In the genomic region with DNA sequence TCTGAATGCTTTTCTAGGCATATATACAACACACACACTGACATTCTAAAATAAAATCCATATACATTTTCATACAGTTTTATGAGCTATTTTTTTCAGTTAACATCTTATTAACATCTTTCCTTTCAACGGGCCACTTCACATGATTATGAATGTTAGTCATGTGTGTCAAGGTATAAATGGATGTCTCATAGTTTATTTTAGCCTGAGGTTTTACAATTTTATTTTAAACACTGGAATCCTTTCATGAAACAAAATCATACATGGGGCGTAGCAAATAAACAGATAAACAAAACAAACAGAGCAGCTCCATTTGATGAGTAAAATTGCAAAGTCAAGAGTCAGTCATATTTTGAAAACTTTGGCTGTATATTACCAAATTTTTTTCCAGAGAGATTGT, we compare ENCODE assay signal across 18 cellular contexts.
A peak's percentile ranks its signal among the peaks of the same experiment; 100 is the strongest.
DNase-seq lines count a peak whose midpoint lies in the region; ATAC-seq, FAIRE-seq and TF ChIP-seq lines count a peak whose summit lies in the region.
"Had no signal": no experiment of that assay in that cellular context is flagged by ENCODE, and none has a peak within 500 bp of the region (broad histone marks: within the 10 kb centered on the region; RNA-seq: fewer than 3 reads in every experiment).

No MANE protein-coding gene starts in this region.

- no peaks in the 10 kb centered on the region for H4K20me1 ChIP-seq in H1 (replicated peaks in 1 of 2; ENCODE audit: control insufficient read depth in 1 of 2, insufficient read depth in 2 of 2, low read length in 2 of 2)

- in situ Hi-C loops in Panc1 (cut with HindIII; ENCODE audit: low pct_unique_long_range_greater_than_20kb, low sequenced_read_pairs), result no loop called here

- H3K27me3 ChIP-seq in Panc1 (ENCODE audit: control insufficient read depth, insufficient read depth, low read length), result no peaks in the 10 kb centered on the region
- H3K27me3 ChIP-seq in H1 (replicated peaks in 1 of 4; ENCODE audit: control insufficient read depth in 3 of 4, extremely low read depth in 1 of 4, insufficient read depth in 3 of 4, low read length in 3 of 4), result no peaks in the 10 kb centered on the region
- H3K27me3 ChIP-seq in CD4-positive, alpha-beta memory T cell (ENCODE audit: insufficient read depth, low read length), result no peaks in the 10 kb centered on the region

- no peak overlapping the region for H3K18ac ChIP-seq in H1 (ENCODE audit: extremely low read depth, low read length)

- H3K14ac ChIP-seq in H1 (ENCODE audit: insufficient read length), result no peak overlapping the region

- H3K36me3 ChIP-seq in Panc1 (ENCODE audit: control insufficient read depth, insufficient read depth, low read length), result no peaks in the 10 kb centered on the region
- H3K36me3 ChIP-seq in H1 (ENCODE audit: control insufficient read depth in 2 of 4, insufficient read depth in 4 of 4, low read length in 3 of 4), result no peaks in the 10 kb centered on the region
- no peaks in the 10 kb centered on the region for H3K36me3 ChIP-seq in CD4-positive, alpha-beta memory T cell (ENCODE audit: insufficient read depth, low read length)
- H3K36me3 ChIP-seq: HAP-1 had no signal

- BruUV-seq in Panc1 (replicated peaks; lab: Mats Ljungman, UMichigan), result no TSS peak

- intact Hi-C loops in Panc1 (cut with micrococcal nuclease; ENCODE audit: unreplicated experiment), result no loop called here
- intact Hi-C loops in CD4-positive, alpha-beta memory T cell (cut with micrococcal nuclease), result no loop called here

- no peak overlapping the region for H2AK5ac ChIP-seq in H1 (ENCODE audit: low read depth, low read length)

- no peak overlapping the region for H3K4me3 Mint-ChIP-seq in CD4-positive, alpha-beta memory T cell
- H3K4me3 Mint-ChIP-seq: CD4-positive, CD25-positive, alpha-beta regulatory T cell; CD8-positive, alpha-beta memory T cell; GM23338; HFFc6 had no signal

- H3K4me2 ChIP-seq in H1 (ENCODE audit: insufficient read depth in 1 of 2, low read depth in 2 of 2, low read length in 2 of 2), result no peak overlapping the region
- H3K4me2 ChIP-seq: GM23338 had no signal

- peaks cover 6 to 12% of the 10 kb centered on the region in 2 donors for H3K36me3 Mint-ChIP-seq in CD4-positive, alpha-beta memory T cell

- no peaks in the 10 kb centered on the region for H3K79me2 ChIP-seq in H1 (ENCODE audit: control insufficient read depth in 1 of 2, insufficient read depth in 2 of 2, low read length in 2 of 2)

- no peaks in the 10 kb centered on the region for H3K23me2 ChIP-seq in H1 (ENCODE audit: low read depth, low read length)

- H2BK5ac ChIP-seq in H1 (ENCODE audit: low read depth, low read length), result no peak overlapping the region

- no peak overlapping the region for H2BK120ac ChIP-seq in H1 (replicated peaks; ENCODE audit: low read depth, low read length)

- CTCF ChIA-PET in Panc1 (lab: Charles Lee), result no interaction called here
- CTCF ChIA-PET in H1 (lab: Charles Lee; ENCODE audit: partially characterized antibody), result interaction anchor here (1.3 kb wide), 1 partner anchor 123 kb away, joined by 6 read pairs; no protein-coding TSS in a partner anchor
- CTCF ChIA-PET in CD4-positive, alpha-beta memory T cell (lab: Charles Lee; ENCODE audit: partially characterized antibody), result no interaction called here

- H2BK20ac ChIP-seq in H1 (ENCODE audit: low read length), result no peak overlapping the region

- no peak overlapping the region for H2BK12ac ChIP-seq in H1 (ENCODE audit: low read depth, low read length)

- no peaks in the 10 kb centered on the region for H3K4me1 ChIP-seq in Panc1 (ENCODE audit: control insufficient read depth, insufficient read depth, low read length)
- H3K4me1 ChIP-seq in H1 (replicated peaks in 1 of 4; ENCODE audit: control insufficient read depth in 3 of 4, insufficient read depth in 4 of 4, low read length in 3 of 4), result no peaks in the 10 kb centered on the region
- H3K4me1 ChIP-seq in CD4-positive, alpha-beta memory T cell (ENCODE audit: insufficient read depth, low read length), result no peaks in the 10 kb centered on the region
- H3K4me1 ChIP-seq: HAP-1 had no signal

- no peak overlapping the region for H2AFZ ChIP-seq in H1 (ENCODE audit: low read length)
- H2AFZ ChIP-seq: GM23338 had no signal

- 0 out of 2 replicates have a peak, but pooled peaks have one; percentile 53 for ATAC-seq in Panc1
- ATAC-seq: GM23338 had no signal

- H3K4me3 ChIP-seq in Panc1 (ENCODE audit: low read depth in 2 of 2, low read length in 2 of 2) (no peak overlapping the region), H1 (ENCODE audit: extremely low read depth in 1 of 4, insufficient read depth in 2 of 4, low read depth in 3 of 4, low read length in 4 of 4) (no peak overlapping the region)
- H3K4me3 ChIP-seq in CD4-positive, alpha-beta memory T cell (ENCODE audit: low read length in 2 of 2), result no peak overlapping the region
- H3K4me3 ChIP-seq: GM23338, HAP-1 had no signal

- TF ChIP-seq CTCF in Panc1 (IDR thresholded peaks at IDR 0.05), result no peak
- no peak for TF ChIP-seq CTCF in H1 (IDR thresholded peaks at IDR 0.05; ENCODE audit: control extremely low read depth in 1 of 3, insufficient read depth in 1 of 3, low read depth in 1 of 3, low read length in 3 of 3)
- TF ChIP-seq CTCF in GM10266 (IDR thresholded peaks at IDR 0.05; ENCODE audit: control insufficient read depth, insufficient read depth, low read depth, missing control alignments), result no peak

- H3K79me1 ChIP-seq in H1 (ENCODE audit: low read depth, low read length), result no peaks in the 10 kb centered on the region

- H3K9me3 ChIP-seq in Panc1 (ENCODE audit: control insufficient read depth, insufficient read depth, low read depth, low read length) (peaks cover 17% of the 10 kb centered on the region; the same call in 1 of the 2 replicates), H1 (ENCODE audit: insufficient read depth in 2 of 2, low read depth in 1 of 2, low read length in 1 of 2) (no peaks in the 10 kb centered on the region; a peak in 2 of 4 replicates)
- peaks cover 0 to 7% of the 10 kb centered on the region in 2 donors for H3K9me3 ChIP-seq in CD4-positive, alpha-beta memory T cell (ENCODE audit: control insufficient read depth in 1 of 2, low read length in 2 of 2)

- DNase-seq in Panc1 (ENCODE audit: low read depth, low spot score) (no peak), H1 (ENCODE audit: low read depth in 1 of 2, low spot score in 2 of 2) (no peak), GM10266 (ENCODE audit: extremely low spot score) (no peak), mucosa of gallbladder (ENCODE audit: low spot score) (no peak)
- DNase-seq in CD4-positive, alpha-beta memory T cell, result no peak
- DNase-seq: Calu3; CD4-positive, CD25-positive, alpha-beta regulatory T cell; CD8-positive, alpha-beta memory T cell; COR-L47; DMS53; DMS79 treated with DMSO at 0.1 percent for 48 hours; GF-D8; HFFc6 had no signal

- H2BK15ac ChIP-seq in H1 (ENCODE audit: low read length), result no peak overlapping the region

- no peak overlapping the region for H3K23ac ChIP-seq in H1 (ENCODE audit: insufficient read length)

- no peak for TF ChIP-seq EP300 in H1 (IDR thresholded peaks at IDR 0.05; ENCODE audit: borderline replicate concordance in 1 of 2, low read depth in 2 of 2, low read length in 2 of 2)

- 86% methylated on average over 2 of the region's 2 CpGs; no CpG with 5 or more reads in 1 of the 2 experiments for WGBS in H1 (ENCODE audit: extremely low coverage in 1 of 2, insufficient coverage in 1 of 2, insufficient read length in 1 of 2, insufficient replicate concordance in 2 of 2, low coverage in 1 of 2, low lambda C conversion rate in 2 of 2, missing lambda C conversion rate in 1 of 2), 2 experiments

- H3K27me3 Mint-ChIP-seq in CD4-positive, alpha-beta memory T cell, result no peaks in the 10 kb centered on the region
- H3K27me3 Mint-ChIP-seq: CD4-positive, CD25-positive, alpha-beta regulatory T cell had no signal

- no peak overlapping the region for H3K56ac ChIP-seq in H1 (replicated peaks; ENCODE audit: insufficient read length, low read depth, low read length)

- peaks cover 0 to 2% (median under 1%) of the 10 kb centered on the region in 4 donors for H3K4me1 Mint-ChIP-seq in CD4-positive, alpha-beta memory T cell
- H3K4me1 Mint-ChIP-seq: CD4-positive, CD25-positive, alpha-beta regulatory T cell had no signal

- no peak overlapping the region for H3K9ac ChIP-seq in H1 (replicated peaks in 1 of 4; ENCODE audit: extremely low read depth in 1 of 4, low read depth in 3 of 4, low read length in 3 of 4)

- no peak overlapping the region for H3K4ac ChIP-seq in H1 (replicated peaks; ENCODE audit: insufficient read length, low read depth, low read length)

- no peak overlapping the region for H4K91ac ChIP-seq in H1 (replicated peaks; ENCODE audit: insufficient read length, low read length)

- no peak overlapping the region for H4K8ac ChIP-seq in H1 (ENCODE audit: extremely low read depth, insufficient read depth, low read length)

- no peak overlapping the region for H4K5ac ChIP-seq in H1 (ENCODE audit: insufficient read length, low read depth, low read length)

- H3K27ac Mint-ChIP-seq in CD4-positive, alpha-beta memory T cell, result no peak overlapping the region
- H3K27ac Mint-ChIP-seq: GM23338, HFFc6 had no signal

- no peak for TF ChIP-seq POLR2A in H1 (IDR thresholded peaks at IDR 0.05; ENCODE audit: control extremely low read depth in 1 of 2, low read depth in 2 of 2, low read length in 2 of 2)

- H3K27ac ChIP-seq in Panc1 (ENCODE audit: low read length) (no peak overlapping the region), H1 (ENCODE audit: low read depth, low read length) (no peak overlapping the region)
- no peak overlapping the region for H3K27ac ChIP-seq in CD4-positive, alpha-beta memory T cell (ENCODE audit: low read depth, low read length)
- H3K27ac ChIP-seq: C4-2B had no signal

- TF ChIP-seq RAD21 in H1 (IDR thresholded peaks at IDR 0.05 in 1 of 2, conservative IDR thresholded peaks at IDR 0.05 in 1 of 2; ENCODE audit: low read depth in 2 of 2, low read length in 2 of 2), result no peak

- POLR2A ChIA-PET in Panc1 (lab: Charles Lee) (interaction anchor here (0.6 kb wide), 1 partner anchor 162 kb away, joined by 3 read pairs; no protein-coding TSS in a partner anchor), H1 (lab: Charles Lee; ENCODE audit: partially characterized antibody) (no interaction called here)
- POLR2A ChIA-PET in CD4-positive, alpha-beta memory T cell (lab: Charles Lee; ENCODE audit: partially characterized antibody), result no interaction called here

- peaks cover 0 to 21% (median 16%) of the 10 kb centered on the region in 8 donors for H3K9me3 Mint-ChIP-seq in CD4-positive, alpha-beta memory T cell

- peak; percentile 32 for FAIRE-seq in H1 (lab: Jason Lieb, UNC)
- peak; percentile 80 for FAIRE-seq in islet of Langerhans (lab: Jason Lieb, UNC)
- FAIRE-seq: H54 had no signal

TF ChIP-seq in H1, 55 proteins besides CTCF, POLR2A, EP300 and RAD21:
- TF ChIP-seq POLR2AphosphoS5 (IDR thresholded peaks at IDR 0.05; ENCODE audit: low read depth, low read length) (no peak), KDM4A (IDR thresholded peaks at IDR 0.05; ENCODE audit: low read depth, low read length, severe bottlenecking) (no peak), RFX5 (IDR thresholded peaks at IDR 0.05; ENCODE audit: borderline replicate concordance, low read depth, low read length) (no peak), MAFK (IDR thresholded peaks at IDR 0.05; ENCODE audit: low read depth, low read length) (no peak), GTF2F1 (IDR thresholded peaks at IDR 0.05; ENCODE audit: borderline replicate concordance, low read depth, low read length) (no peak), BRCA1 (IDR thresholded peaks at IDR 0.05; ENCODE audit: low read depth, low read length) (no peak)
TF ChIP-seq in H1: peak in this region for 0.
